In the genomic region with DNA sequence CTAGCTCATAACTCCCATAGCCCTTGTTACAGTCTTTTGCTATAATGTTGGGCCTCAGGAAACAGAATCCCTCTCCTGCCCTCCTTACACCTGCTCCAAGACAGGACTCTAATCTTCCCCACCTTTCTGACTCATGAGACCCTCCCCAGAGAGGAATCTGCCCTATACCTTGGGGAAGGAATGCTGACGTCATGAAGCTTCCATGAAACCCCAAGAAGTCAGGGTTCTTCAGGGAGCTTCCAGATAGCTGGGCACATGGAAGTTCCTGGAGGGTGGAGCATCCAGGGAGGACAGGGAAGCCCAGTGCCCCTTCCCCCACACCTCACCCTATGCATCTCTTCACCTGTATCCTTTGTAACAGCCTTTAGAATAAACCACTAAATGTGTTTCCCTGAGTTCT, we compare ENCODE assay signal across 19 cellular contexts.
DNase-seq lines count a peak whose midpoint lies in the region; ATAC-seq and TF ChIP-seq lines count a peak whose summit lies in the region.
"Had no signal": no experiment of that assay in that cellular context is flagged by ENCODE, and none has a peak within 500 bp of the region (broad histone marks: within the 10 kb centered on the region; RNA-seq: fewer than 3 reads in every experiment).

No MANE protein-coding gene starts in this region.

- H3K79me2 ChIP-seq in osteoblast (ENCODE audit: insufficient read depth, low read length): no peaks in the 10 kb centered on the region

- DNase-seq in A673 (ENCODE audit: low spot score): no peak
- DNase-seq in LoVo (ENCODE audit: low spot score): peak; percentile 61
- peak; percentile 38 for DNase-seq in osteoblast (ENCODE audit: insufficient read length, low spot score, missing footprints)
- DNase-seq in testis: no peak
- DNase-seq in inferior parietal cortex (ENCODE audit: extremely low spot score): no peak
- DNase-seq in nucleus accumbens (lab: John Stamatoyannopoulos, UW): no peak
- DNase-seq: activated CD4-positive, alpha-beta memory T cell treated with anti-CD3 and anti-CD28 coated beads, Interleukin-2, amount 10 ng/mL, durations not matched to agents 7 days and 5 days; activated naive CD4-positive, alpha-beta T cell treated with anti-CD3 and anti-CD28 coated beads, Interleukin-2, amount 50 U/mL, for 16 hours; activated T-cell treated with anti-CD3 and anti-CD28 coated beads, Interleukin-2, amount 50 U/mL, for 24 hours; hippocampal formation; Kasumi-1; naive thymus-derived CD4-positive, alpha-beta T cell; NCI-H1105 treated with DMSO at 0.1 percent for 48 hours; NCI-H2171; T-helper 17 cell had no signal

- no peak overlapping the region for H2AFZ ChIP-seq in osteoblast (ENCODE audit: low read length)

- H3K36me3 ChIP-seq in A673 (ENCODE audit: insufficient read depth, low read length, poor library complexity, severe bottlenecking) (no peaks in the 10 kb centered on the region), osteoblast (ENCODE audit: insufficient read depth, low read length) (no peaks in the 10 kb centered on the region), testis (ENCODE audit: low read depth, missing control alignments) (no peaks in the 10 kb centered on the region)
- H3K36me3 ChIP-seq: ascending aorta, vagina had no signal

- H3K4me1 ChIP-seq in A673 (ENCODE audit: insufficient read depth, low read length, poor library complexity, severe bottlenecking) (peaks cover 68% of the 10 kb centered on the region), osteoblast (ENCODE audit: insufficient read depth, low read length) (peaks cover 37% of the 10 kb centered on the region), testis (peaks cover 3% of the 10 kb centered on the region)
- H3K4me1 ChIP-seq: ascending aorta had no signal

- H3K4me3 ChIP-seq in A673 (ENCODE audit: low read depth, low read length, poor library complexity, severe bottlenecking) (no peak overlapping the region), osteoblast (ENCODE audit: insufficient read depth, low read length) (no peak overlapping the region), testis (no peak overlapping the region)
- H3K4me3 ChIP-seq: ascending aorta, vagina had no signal

- WGBS in testis, 2 donors: 83 to 86% methylated on average over 1 of the region's 1 CpG

- H3K27me3 ChIP-seq in A673 (replicated peaks; ENCODE audit: insufficient read depth, low read depth, low read length, poor library complexity): no peaks in the 10 kb centered on the region
- H3K27me3 ChIP-seq in osteoblast (ENCODE audit: insufficient read depth, low read length): no peaks in the 10 kb centered on the region
- H3K27me3 ChIP-seq in testis: no peaks in the 10 kb centered on the region
- H3K27me3 ChIP-seq: ascending aorta, vagina had no signal

- no peaks in the 10 kb centered on the region for H4K20me1 ChIP-seq in osteoblast (ENCODE audit: insufficient read depth, low read length)

- no peak overlapping the region for H3K4me2 ChIP-seq in osteoblast (ENCODE audit: insufficient read depth, low read length)

- no peak for TF ChIP-seq CTCF in A673 (conservative IDR thresholded peaks at IDR 0.05; ENCODE audit: low read depth, low read length)
- no peak for TF ChIP-seq CTCF in osteoblast (IDR thresholded peaks at IDR 0.05; ENCODE audit: extremely low read depth, low read depth, low read length)
- no peak for TF ChIP-seq CTCF in testis (IDR thresholded peaks at IDR 0.05)

- ATAC-seq in HG03565 (IDR thresholded peaks at IDR 0.05; ENCODE audit: unreplicated experiment): no peak
- ATAC-seq: naive thymus-derived CD4-positive, alpha-beta T cell; T-helper 17 cell had no signal

- H3K9me3 ChIP-seq in A673 (ENCODE audit: low read depth, low read length, poor library complexity, severe bottlenecking) (no peaks in the 10 kb centered on the region), osteoblast (ENCODE audit: low read depth, low read length) (no peaks in the 10 kb centered on the region), testis (no peaks in the 10 kb centered on the region)
- H3K9me3 ChIP-seq: ascending aorta, vagina had no signal

- peak overlapping the region; percentile 88 for H3K27ac ChIP-seq in A673 (ENCODE audit: low read depth, low read length, poor library complexity, severe bottlenecking)
- peak overlapping the region; percentile 54 for H3K27ac ChIP-seq in cingulate gyrus (ENCODE audit: low read depth, low read length)
- peak overlapping the region; percentile 85 for H3K27ac ChIP-seq in osteoblast (ENCODE audit: low read depth, low read length)
- no peak overlapping the region for H3K27ac ChIP-seq in testis
- H3K27ac ChIP-seq: ascending aorta, vagina had no signal

- CTCF ChIA-PET in A673 (lab: Charles Lee): no interaction called here

- POLR2A ChIA-PET in A673 (lab: Charles Lee; ENCODE audit: low non-redundant PET): interaction anchor here (0.5 kb wide), 1 partner anchor 284 kb away, joined by 3 read pairs; no protein-coding TSS in a partner anchor

- intact Hi-C loops in A673 (cut with micrococcal nuclease; ENCODE audit: unreplicated experiment): no loop called here
- intact Hi-C loops in testis (cut with DNase I; ENCODE audit: low total_unique reads): loop anchor here (10.0 kb wide), 1 partner anchor 52 kb away; no protein-coding TSS in a partner anchor

- BruUV-seq in A673 (replicated peaks; lab: Mats Ljungman, UMichigan): no TSS peak

- no peak for TF ChIP-seq POLR2A in testis (IDR thresholded peaks at IDR 0.05)

Comparison
In these comparisons a context has a peak if more than half of its experiments do, and no peak if none do; other contexts are left out.
1. DNase-seq: peak in LoVo (single experiment) and osteoblast (single experiment); none in A673 (single experiment), testis (single experiment), inferior parietal cortex (single experiment) and nucleus accumbens (0 of 56).
2. H3K27ac ChIP-seq: peak in A673 (single experiment), cingulate gyrus (single experiment) and osteoblast (single experiment); none in testis (0 of 2).